In genomic region chr7:8035190-8035589, GRCh38 we compare ENCODE assay signal across 16 cellular contexts.
A peak's percentile ranks its signal among the peaks of the same experiment; 100 is the strongest.
DNase-seq lines count a peak whose midpoint lies in the region; ATAC-seq and TF ChIP-seq lines count a peak whose summit lies in the region.
"Had no signal": no experiment of that assay in that cellular context is flagged by ENCODE, and none has a peak within 500 bp of the region (broad histone marks: within the 10 kb centered on the region; RNA-seq: fewer than 3 reads in every experiment).

No MANE protein-coding gene starts in this region.

- H3K9me3 ChIP-seq in CD4-positive, CD25-positive, alpha-beta regulatory T cell (ENCODE audit: control insufficient read depth in 2 of 2, low read length in 2 of 2), result no peaks in the 10 kb centered on the region
- H3K9me3 ChIP-seq in Panc1 (ENCODE audit: control insufficient read depth, insufficient read depth, low read depth, low read length) (no peaks in the 10 kb centered on the region), left lung (no peaks in the 10 kb centered on the region)

- no peak for TF ChIP-seq CTCF in Panc1 (IDR thresholded peaks at IDR 0.05)
- TF ChIP-seq CTCF in left lung (IDR thresholded peaks at IDR 0.05), result no peak
- TF ChIP-seq CTCF in foreskin fibroblast (IDR thresholded peaks at IDR 0.05; ENCODE audit: low read depth, low read length), result no peak

- in situ Hi-C loops in Panc1 (cut with HindIII; ENCODE audit: low pct_unique_long_range_greater_than_20kb, low sequenced_read_pairs), result no loop called here

- peak overlapping the region; percentile 43 to 70 (median 56) for H3K27ac Mint-ChIP-seq in CD4-positive, CD25-positive, alpha-beta regulatory T cell
- H3K27ac Mint-ChIP-seq: activated naive CD8-positive, alpha-beta T cell treated with anti-CD3 and anti-CD28 coated beads, Interleukin-2, amount 50 U/mL, for 24 hours; activated T-cell treated with anti-CD3 and anti-CD28 coated beads, Interleukin-2, amount 50 U/mL, for 72 hours had no signal

- H3K27ac ChIP-seq in CD4-positive, CD25-positive, alpha-beta regulatory T cell (ENCODE audit: insufficient read depth, low read length, poor library complexity, severe bottlenecking), result peak overlapping the region; percentile 14
- H3K27ac ChIP-seq in Panc1 (ENCODE audit: low read length) (no peak overlapping the region), left lung (no peak overlapping the region)
- H3K27ac ChIP-seq: breast epithelium, hepatocyte had no signal

- ATAC-seq in CD4-positive, CD25-positive, alpha-beta regulatory T cell (ENCODE audit: low read depth in 2 of 2), result no peak
- ATAC-seq in GM18867 (IDR thresholded peaks at IDR 0.05; ENCODE audit: unreplicated experiment), result peak; percentile 14
- peak; percentile 35; the same call in 1 of the 2 replicates for ATAC-seq in Panc1
- peak; percentile 20 for ATAC-seq in left lung
- no peak for ATAC-seq in HG02798 (IDR thresholded peaks at IDR 0.05; ENCODE audit: poor library complexity, unreplicated experiment)

- peaks cover 48% of the 10 kb centered on the region for H3K36me3 Mint-ChIP-seq in CD4-positive, CD25-positive, alpha-beta regulatory T cell

- CTCF ChIA-PET in Panc1 (lab: Charles Lee), result interaction anchor here (0.5 to 0.9 kb wide), 3 partner anchors 65 to 513 kb away, joined by 4 to 6 read pairs (median 4); no protein-coding TSS in a partner anchor

- no peak for DNase-seq in CD4-positive, CD25-positive, alpha-beta regulatory T cell
- DNase-seq in Panc1 (ENCODE audit: low read depth, low spot score) (no peak), left lung (no peak), dedifferentiated amniotic fluid mesenchymal stem cell (ENCODE audit: extremely low spot score) (no peak), mesenteric fat pad (ENCODE audit: low spot score) (no peak), foreskin fibroblast (no peak)
- DNase-seq: activated CD4-positive, alpha-beta T cell treated with anti-CD3 and anti-CD28 coated beads, Interleukin-2, amount 50 U/mL, for 48 hours; activated naive CD8-positive, alpha-beta T cell treated with anti-CD3 and anti-CD28 coated beads, Interleukin-2, amount 50 U/mL, for 24 hours; activated T-cell treated with anti-CD3 and anti-CD28 coated beads, Interleukin-2, amount 50 U/mL, for 72 hours; effector CD8-positive, alpha-beta T cell; NCI-H187; stimulated activated CD4-positive, alpha-beta T cell treated with anti-CD3 and anti-CD28 coated beads, Interleukin-2, amount 100 ng/mL, for 48 hours had no signal

- peaks cover 5% of the 10 kb centered on the region for H3K4me1 ChIP-seq in CD4-positive, CD25-positive, alpha-beta regulatory T cell (ENCODE audit: control insufficient read depth, insufficient read depth, low read length, poor library complexity, severe bottlenecking)
- H3K4me1 ChIP-seq in Panc1 (ENCODE audit: control insufficient read depth, insufficient read depth, low read length) (no peaks in the 10 kb centered on the region), left lung (no peaks in the 10 kb centered on the region)
- H3K4me1 ChIP-seq: breast epithelium had no signal

- H3K9me3 Mint-ChIP-seq in CD4-positive, CD25-positive, alpha-beta regulatory T cell, result peaks cover 0 to 4% (median 1%) of the 10 kb centered on the region in 7 donors
- H3K9me3 Mint-ChIP-seq: activated naive CD8-positive, alpha-beta T cell treated with anti-CD3 and anti-CD28 coated beads, Interleukin-2, amount 50 U/mL, for 24 hours; activated T-cell treated with anti-CD3 and anti-CD28 coated beads, Interleukin-2, amount 50 U/mL, for 72 hours had no signal

- H3K4me1 Mint-ChIP-seq in CD4-positive, CD25-positive, alpha-beta regulatory T cell, result peaks cover 29 to 49% (median 42%) of the 10 kb centered on the region in 4 donors

- BruUV-seq in Panc1 (replicated peaks; lab: Mats Ljungman, UMichigan), result no TSS peak

- H3K4me3 Mint-ChIP-seq in CD4-positive, CD25-positive, alpha-beta regulatory T cell, result no peak overlapping the region
- H3K4me3 Mint-ChIP-seq: activated naive CD8-positive, alpha-beta T cell treated with anti-CD3 and anti-CD28 coated beads, Interleukin-2, amount 50 U/mL, for 24 hours; activated T-cell treated with anti-CD3 and anti-CD28 coated beads, Interleukin-2, amount 50 U/mL, for 72 hours had no signal

- H3K27me3 ChIP-seq in CD4-positive, CD25-positive, alpha-beta regulatory T cell (ENCODE audit: control insufficient read depth, insufficient read depth, low read length), result no peaks in the 10 kb centered on the region
- no peaks in the 10 kb centered on the region for H3K27me3 ChIP-seq in Panc1 (ENCODE audit: control insufficient read depth, insufficient read depth, low read length)
- H3K27me3 ChIP-seq in left lung, result no peaks in the 10 kb centered on the region
- H3K27me3 ChIP-seq: breast epithelium, hepatocyte had no signal

- no peak overlapping the region for H3K4me3 ChIP-seq in CD4-positive, CD25-positive, alpha-beta regulatory T cell (ENCODE audit: low read depth, low read length)
- H3K4me3 ChIP-seq in Panc1 (ENCODE audit: low read depth in 2 of 2, low read length in 2 of 2) (no peak overlapping the region), left lung (no peak overlapping the region), foreskin fibroblast (ENCODE audit: low read depth in 1 of 2, low read length in 2 of 2) (no peak overlapping the region)
- H3K4me3 ChIP-seq: breast epithelium, hepatocyte had no signal

- H3K27me3 Mint-ChIP-seq in CD4-positive, CD25-positive, alpha-beta regulatory T cell, result no peaks in the 10 kb centered on the region
- H3K27me3 Mint-ChIP-seq: activated naive CD8-positive, alpha-beta T cell treated with anti-CD3 and anti-CD28 coated beads, Interleukin-2, amount 50 U/mL, for 24 hours had no signal

- POLR2A ChIA-PET in Panc1 (lab: Charles Lee), result no interaction called here

- peaks cover 13% of the 10 kb centered on the region for H3K36me3 ChIP-seq in CD4-positive, CD25-positive, alpha-beta regulatory T cell (ENCODE audit: control insufficient read depth, insufficient read depth, low read length)
- H3K36me3 ChIP-seq in Panc1 (ENCODE audit: control insufficient read depth, insufficient read depth, low read length) (no peaks in the 10 kb centered on the region), left lung (no peaks in the 10 kb centered on the region)
- H3K36me3 ChIP-seq: breast epithelium had no signal

- intact Hi-C loops in Panc1 (cut with micrococcal nuclease; ENCODE audit: unreplicated experiment) (no loop called here), left lung (cut with DNase I) (no loop called here)

Comparison
In these comparisons a context has a peak if more than half of its experiments do, and no peak if none do; other contexts are left out.
1. ATAC-seq: peak in GM18867 (single experiment), Panc1 (single experiment) and left lung (single experiment); none in CD4-positive, CD25-positive, alpha-beta regulatory T cell (0 of 2) and HG02798 (single experiment).